Comparison of ENCODE assay signal across 1 cellular context in genomic region chr12:52053570-52054209, GRCh38.
TF ChIP-seq lines count a peak whose summit lies in the region.

No MANE protein-coding gene starts in this region.

TF ChIP-seq in IMR-90, 13 proteins besides CTCF, POLR2A, EP300 and RAD21:
- TF ChIP-seq MAZ (IDR thresholded peaks at IDR 0.05; ENCODE audit: borderline replicate concordance, low read depth, low read length) (peak; percentile 93), MAFK (IDR thresholded peaks at IDR 0.05; ENCODE audit: low read depth, low read length) (0 out of 2 replicates have a peak, but pooled peaks have one; percentile 38), SMC3 (IDR thresholded peaks at IDR 0.05; ENCODE audit: low read depth, low read length) (no peak)
- TF ChIP-seq, protein P1, sequence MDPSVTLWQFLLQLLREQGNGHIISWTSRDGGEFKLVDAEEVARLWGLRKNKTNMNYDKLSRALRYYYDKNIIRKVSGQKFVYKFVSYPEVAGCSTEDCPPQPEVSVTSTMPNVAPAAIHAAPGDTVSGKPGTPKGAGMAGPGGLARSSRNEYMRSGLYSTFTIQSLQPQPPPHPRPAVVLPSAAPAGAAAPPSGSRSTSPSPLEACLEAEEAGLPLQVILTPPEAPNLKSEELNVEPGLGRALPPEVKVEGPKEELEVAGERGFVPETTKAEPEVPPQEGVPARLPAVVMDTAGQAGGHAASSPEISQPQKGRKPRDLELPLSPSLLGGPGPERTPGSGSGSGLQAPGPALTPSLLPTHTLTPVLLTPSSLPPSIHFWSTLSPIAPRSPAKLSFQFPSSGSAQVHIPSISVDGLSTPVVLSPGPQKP (IDR thresholded peaks at IDR 0.05; ENCODE audit: borderline replicate concordance, low read depth, low read length) = no peak
